16 cellular contexts compared by ENCODE assay signal in genomic region chr5:36654598-36654997, GRCh38. TPM values are rescaled to one million over a fixed set of nuclear protein-coding genes. Genes with fewer than 3 reads are reported as not detected.
DNase-seq lines count a peak whose midpoint lies in the region; ATAC-seq, FAIRE-seq and TF ChIP-seq lines count a peak whose summit lies in the region.
"Had no signal": no experiment of that assay in that cellular context is flagged by ENCODE, and none has a peak within 500 bp of the region (broad histone marks: within the 10 kb centered on the region; RNA-seq: fewer than 3 reads in every experiment).

No MANE protein-coding gene starts in this region.

- H3K4me3 ChIP-seq in left ventricle myocardium inferior (no peak overlapping the region), bronchial epithelial cell (ENCODE audit: low read depth, low read length) (no peak overlapping the region)
- H3K4me3 ChIP-seq: GM23248, MG63 had no signal

- no peaks in the 10 kb centered on the region for H3K36me3 Mint-ChIP-seq in nephron progenitor cell (ENCODE audit: low read depth)

- DNase-seq in left ventricle myocardium inferior = no peak
- DNase-seq in Right ventricle myocardium superior = no peak
- DNase-seq in bronchial epithelial cell (ENCODE audit: low read depth) = no peak
- no peak for DNase-seq in nephron progenitor cell
- no peak for DNase-seq in NCI-H2029 (lab: John Stamatoyannopoulos, UW)
- DNase-seq in cerebellum (ENCODE audit: low spot score) = no peak
- DNase-seq: MG63, NCI-H1105, NCI-H1694 treated with DMSO at 0.1 percent for 48 hours had no signal

- H3K9me3 Mint-ChIP-seq in nephron progenitor cell = no peaks in the 10 kb centered on the region

- H3K9me3 ChIP-seq in left ventricle myocardium inferior (replicated peaks) = no peaks in the 10 kb centered on the region
- H3K9me3 ChIP-seq: MG63 had no signal

- H3K27me3 Mint-ChIP-seq in nephron progenitor cell (ENCODE audit: low read depth, poor library complexity) = peaks cover 3% of the 10 kb centered on the region

- TF ChIP-seq CTCF in left ventricle myocardium inferior (IDR thresholded peaks at IDR 0.05; ENCODE audit: borderline replicate concordance) (no peak), bronchial epithelial cell (IDR thresholded peaks at IDR 0.05; ENCODE audit: insufficient read depth, low read length, severe bottlenecking) (no peak), nephron progenitor cell (IDR thresholded peaks at IDR 0.05) (no peak)

- peaks cover 92% of the 10 kb centered on the region for H3K4me1 ChIP-seq in left ventricle myocardium inferior

- peak overlapping the region; percentile 34 for H3K27ac Mint-ChIP-seq in nephron progenitor cell

- H3K4me3 Mint-ChIP-seq in nephron progenitor cell = no peak overlapping the region

- no peaks in the 10 kb centered on the region for H3K36me3 ChIP-seq in left ventricle myocardium inferior
- H3K36me3 ChIP-seq in bronchial epithelial cell (ENCODE audit: control insufficient read depth, insufficient read depth, low read length) = no peaks in the 10 kb centered on the region
- H3K36me3 ChIP-seq: MG63 had no signal

- peak; percentile 66 for FAIRE-seq in bronchial epithelial cell (lab: Jason Lieb, UNC)
- FAIRE-seq: GM18507, HepG2 had no signal

- ATAC-seq in Right ventricle myocardium superior (ENCODE audit: poor library complexity) (no peak), HG03095 (IDR thresholded peaks at IDR 0.05; ENCODE audit: unreplicated experiment) (no peak)
- ATAC-seq: HepG2 had no signal

- H3K27ac ChIP-seq in left ventricle myocardium inferior (replicated peaks) = peak overlapping the region; percentile 91
- peak overlapping the region; percentile 14 for H3K27ac ChIP-seq in temporal lobe (ENCODE audit: low read depth, low read length)
- H3K27ac ChIP-seq: C4-2B, GM23248 had no signal

- intact Hi-C loops in left ventricle myocardium inferior (cut with micrococcal nuclease) (no loop called here), Right ventricle myocardium superior (cut with DNase I) (no loop called here)

- H3K27me3 ChIP-seq in left ventricle myocardium inferior (ENCODE audit: low read depth) (no peaks in the 10 kb centered on the region), bronchial epithelial cell (ENCODE audit: control insufficient read depth, insufficient read depth, low read length) (no peaks in the 10 kb centered on the region)
- H3K27me3 ChIP-seq: MG63 had no signal

- peaks cover 53% of the 10 kb centered on the region for H3K4me1 Mint-ChIP-seq in nephron progenitor cell

RNA-seq across cellular contexts. Expression of gene SLC1A3, which starts 48.2 kb away (rescaled TPM):
- total RNA-seq in left ventricle myocardium inferior = 144 TPM
- total RNA-seq in Right ventricle myocardium superior = 93.8 TPM
- total RNA-seq in bronchial epithelial cell = 1.7 and 3.4 TPM in 2 replicates
- 188 TPM for total RNA-seq in temporal lobe
- total RNA-seq in cerebellum = 562 TPM
- total RNA-seq: A172, HepG2 had no signal

Comparison
In these comparisons a context has a peak if more than half of its experiments do, and no peak if none do; other contexts are left out.
1. RNA of gene SLC1A3, which starts 48.2 kb away (total RNA-seq): 562 TPM in cerebellum (single experiment), 188 TPM in temporal lobe (single experiment), 144 TPM in left ventricle myocardium inferior (single experiment) and 93.8 TPM in Right ventricle myocardium superior (single experiment); 1.7 to 3.4 TPM in bronchial epithelial cell; every median in the first group is over 10 times any median in the second.